8 cellular contexts compared by ENCODE assay signal in the genomic region with DNA sequence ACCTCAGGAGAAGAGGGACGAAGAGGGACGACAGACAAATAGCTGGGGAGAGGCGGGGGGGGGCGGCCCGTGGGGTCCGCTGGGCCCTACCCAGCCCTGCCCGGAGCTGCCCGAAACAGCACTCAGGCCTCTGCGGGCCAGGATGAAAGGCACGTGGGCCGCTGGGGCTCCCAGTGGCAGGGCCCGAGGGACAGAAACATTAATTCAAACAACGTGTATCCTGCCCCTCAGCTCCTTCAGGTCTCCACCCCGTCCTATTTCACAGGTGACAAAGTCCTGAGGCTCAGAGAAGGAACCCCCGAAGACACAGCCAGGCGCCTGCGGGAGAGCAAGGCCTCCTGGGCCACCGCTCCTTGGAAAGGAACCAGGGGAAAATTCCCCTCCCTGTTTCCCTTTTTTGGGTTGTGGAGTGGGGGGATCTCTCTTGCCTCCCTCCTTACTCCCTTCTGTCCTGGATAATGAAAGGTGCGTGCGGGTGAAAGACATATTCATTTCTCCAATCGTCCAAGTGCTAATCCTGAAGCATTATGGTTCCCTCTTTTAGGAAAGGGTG.
DNase-seq lines count a peak whose midpoint lies in the region; ATAC-seq and TF ChIP-seq lines count a peak whose summit lies in the region.

No MANE protein-coding gene starts in this region.

- H3K27ac Mint-ChIP-seq in CD8-positive, alpha-beta T cell = no peak overlapping the region
- no peak overlapping the region; a peak in 1 of 7 replicates for H3K27ac Mint-ChIP-seq in H9
- peak overlapping the region in 1 of 9 donors; percentile 8 for H3K27ac Mint-ChIP-seq in naive thymus-derived CD4-positive, alpha-beta T cell

- H4K91ac ChIP-seq in H9 (ENCODE audit: insufficient read length, low read depth, low read length) = no peak overlapping the region

- no peak overlapping the region for H3K27ac ChIP-seq in CD8-positive, alpha-beta T cell (ENCODE audit: low read depth, low read length)
- no peak overlapping the region for H3K27ac ChIP-seq in H9 (ENCODE audit: insufficient read length, low read depth, low read length)
- no peak overlapping the region for H3K27ac ChIP-seq in naive thymus-derived CD4-positive, alpha-beta T cell (ENCODE audit: low read depth, low read length)

- no peak overlapping the region for H3K23ac ChIP-seq in H9 (ENCODE audit: insufficient read length, low read depth, low read length)

- H3K79me1 ChIP-seq in H9 (ENCODE audit: insufficient read depth, low read depth, low read length, poor library complexity, severe bottlenecking) = no peaks in the 10 kb centered on the region

- peak overlapping the region; percentile 9; the same call in 1 of the 2 replicates for H3K14ac ChIP-seq in H9 (ENCODE audit: insufficient read depth, low read length)

- no peak overlapping the region for H2BK12ac ChIP-seq in H9 (ENCODE audit: insufficient read length, low read depth, low read length)

- no peak overlapping the region for H4K5ac ChIP-seq in H9 (ENCODE audit: insufficient read length, low read depth, low read length)

- DNase-seq in CD8-positive, alpha-beta T cell = no peak
- no peak for DNase-seq in H9
- DNase-seq in astrocyte of the cerebellum (ENCODE audit: low read depth) = no peak
- DNase-seq in naive thymus-derived CD4-positive, alpha-beta T cell = peak in 1 of 9 donors; percentile 2
- no peak for DNase-seq in SW480 (ENCODE audit: low spot score)
- no peak for DNase-seq in COR-L47 (lab: John Stamatoyannopoulos, UW)
- no peak for DNase-seq in Kasumi-1 (lab: John Stamatoyannopoulos, UW)

- H3K4ac ChIP-seq in H9 (ENCODE audit: low read depth, low read length) = no peak overlapping the region

- H3K18ac ChIP-seq in H9 (ENCODE audit: insufficient read length, low read depth, low read length) = no peak overlapping the region

- peaks cover 15% of the 10 kb centered on the region for H3K27me3 Mint-ChIP-seq in CD8-positive, alpha-beta T cell (ENCODE audit: low read depth)
- H3K27me3 Mint-ChIP-seq in H9 (ENCODE audit: low read depth) = peaks cover 36% of the 10 kb centered on the region
- peaks cover 0 to 40% (median 7%) of the 10 kb centered on the region in 5 donors for H3K27me3 Mint-ChIP-seq in naive thymus-derived CD4-positive, alpha-beta T cell

- peak overlapping the region; percentile 86 for H3K4me2 ChIP-seq in H9 (ENCODE audit: insufficient read depth, insufficient read length, low read length)

- no peak overlapping the region for H3T11ph ChIP-seq in H9 (ENCODE audit: low read length)

- H3K9me3 ChIP-seq in CD8-positive, alpha-beta T cell (ENCODE audit: low read length) = no peaks in the 10 kb centered on the region
- no peaks in the 10 kb centered on the region for H3K9me3 ChIP-seq in H9 (ENCODE audit: control insufficient read depth, low read depth, low read length)
- no peaks in the 10 kb centered on the region for H3K9me3 ChIP-seq in naive thymus-derived CD4-positive, alpha-beta T cell (ENCODE audit: control insufficient read depth in 2 of 3, low read length in 3 of 3)

- CTCF ChIA-PET in CD8-positive, alpha-beta T cell (lab: Charles Lee) = interaction anchor here (1.0 kb wide), 1 partner anchor 87 kb away, joined by 3 read pairs; no protein-coding TSS in a partner anchor
- CTCF ChIA-PET in naive thymus-derived CD4-positive, alpha-beta T cell (lab: Charles Lee) = interaction anchor here (1.4 kb wide), 1 partner anchor 14 kb away, joined by 3 read pairs; no protein-coding TSS in a partner anchor

- intact Hi-C loops in CD8-positive, alpha-beta T cell (cut with DNase I, micrococcal nuclease) = loop anchor here in 1 of 2 experiments (2.0 kb wide), 1 partner anchor 126 kb away; no protein-coding TSS in a partner anchor
- intact Hi-C loops in naive thymus-derived CD4-positive, alpha-beta T cell (cut with micrococcal nuclease) = loop anchor here (1.0 to 5.0 kb wide), 5 partner anchors 44 to 126 kb away; no protein-coding TSS in a partner anchor

- H4K20me1 ChIP-seq in H9 (ENCODE audit: control insufficient read depth, insufficient read depth, insufficient read length) = no peaks in the 10 kb centered on the region

- no peaks in the 10 kb centered on the region for H3K36me3 Mint-ChIP-seq in CD8-positive, alpha-beta T cell
- peaks cover 0 to 6% (median 0%) of the 10 kb centered on the region in 3 experiments; a peak in 3 of 7 replicates for H3K36me3 Mint-ChIP-seq in H9 (ENCODE audit: insufficient read depth in 1 of 3, low read depth in 3 of 3)
- H3K36me3 Mint-ChIP-seq in naive thymus-derived CD4-positive, alpha-beta T cell = no peaks in the 10 kb centered on the region

- H3K4me1 Mint-ChIP-seq in CD8-positive, alpha-beta T cell (ENCODE audit: low read depth) = peaks cover 9% of the 10 kb centered on the region
- peaks cover 10 to 13% of the 10 kb centered on the region in 2 experiments; a peak in 3 of 4 replicates for H3K4me1 Mint-ChIP-seq in H9
- H3K4me1 Mint-ChIP-seq in naive thymus-derived CD4-positive, alpha-beta T cell = peaks cover 7 to 24% (median 8%) of the 10 kb centered on the region in 7 donors

- H3K4me1 ChIP-seq in CD8-positive, alpha-beta T cell (ENCODE audit: insufficient read depth, low read length) = peaks cover 8% of the 10 kb centered on the region
- no peaks in the 10 kb centered on the region for H3K4me1 ChIP-seq in H9 (ENCODE audit: insufficient read depth, low read length)
- H3K4me1 ChIP-seq in naive thymus-derived CD4-positive, alpha-beta T cell (ENCODE audit: control insufficient read depth in 2 of 2, insufficient read depth in 2 of 2, low read length in 2 of 2) = peaks cover 3 to 4% of the 10 kb centered on the region in 2 donors

- H2BK5ac ChIP-seq in H9 (ENCODE audit: insufficient read length, low read length) = no peak overlapping the region

- no peaks in the 10 kb centered on the region for H3K79me2 ChIP-seq in H9 (ENCODE audit: insufficient read depth, low read length)

- no peaks in the 10 kb centered on the region for H3K36me3 ChIP-seq in CD8-positive, alpha-beta T cell (ENCODE audit: insufficient read depth, low read length)
- no peaks in the 10 kb centered on the region for H3K36me3 ChIP-seq in naive thymus-derived CD4-positive, alpha-beta T cell (ENCODE audit: control insufficient read depth in 2 of 3, insufficient read depth in 3 of 3, low read length in 3 of 3)

- H2BK20ac ChIP-seq in H9 (ENCODE audit: low read depth, low read length, poor library complexity, severe bottlenecking) = no peak overlapping the region

- peak overlapping the region; percentile 59 for H3K4me3 ChIP-seq in CD8-positive, alpha-beta T cell (ENCODE audit: low read depth, low read length)
- peak overlapping the region; percentile 45 for H3K4me3 ChIP-seq in astrocyte of the cerebellum (ENCODE audit: low read depth, low read length)
- H3K4me3 ChIP-seq in naive thymus-derived CD4-positive, alpha-beta T cell (ENCODE audit: low read length) = peak overlapping the region; percentile 47

- H3K23me2 ChIP-seq in H9 (ENCODE audit: insufficient read length, low read depth, low read length, poor library complexity, severe bottlenecking) = peaks cover 5% of the 10 kb centered on the region

- H2AFZ ChIP-seq in H9 (ENCODE audit: low read length) = no peak overlapping the region

- no peak overlapping the region for H4K8ac ChIP-seq in H9 (replicated peaks; ENCODE audit: insufficient read length, low read depth, low read length)

- POLR2A ChIA-PET in CD8-positive, alpha-beta T cell (lab: Charles Lee) = no interaction called here
- POLR2A ChIA-PET in naive thymus-derived CD4-positive, alpha-beta T cell (lab: Charles Lee) = interaction anchor here (0.5 to 1.9 kb wide), 3 partner anchors 72 to 521 kb away, joined by 3 to 4 read pairs (median 3); a partner anchor contains a TSS

- peak overlapping the region; percentile 74 for H3K4me3 Mint-ChIP-seq in CD8-positive, alpha-beta T cell
- H3K4me3 Mint-ChIP-seq in H9 = peak overlapping the region; percentile 82 to 86
- H3K4me3 Mint-ChIP-seq in naive thymus-derived CD4-positive, alpha-beta T cell = peak overlapping the region; percentile 16 to 95 (median 90)

- no peak overlapping the region for H2BK15ac ChIP-seq in H9 (ENCODE audit: low read depth, low read length)

- no CpG with 5 or more reads among the region's 21 CpGs for WGBS in H9 (ENCODE audit: extremely low coverage, insufficient read length, low lambda C conversion rate)

- H3K56ac ChIP-seq in H9 (ENCODE audit: insufficient read length, low read depth, low read length) = no peak overlapping the region

- no peaks in the 10 kb centered on the region for H3K9me3 Mint-ChIP-seq in CD8-positive, alpha-beta T cell
- peaks cover 5 to 6% of the 10 kb centered on the region in 2 experiments; a peak in 3 of 5 replicates for H3K9me3 Mint-ChIP-seq in H9
- H3K9me3 Mint-ChIP-seq in naive thymus-derived CD4-positive, alpha-beta T cell = no peaks in the 10 kb centered on the region

- in situ Hi-C loops in astrocyte of the cerebellum (cut with HindIII; ENCODE audit: low sequenced_read_pairs) = no loop called here

- no peak overlapping the region for H2AK5ac ChIP-seq in H9 (ENCODE audit: insufficient read length, low read length)

- no peak for TF ChIP-seq CTCF in CD8-positive, alpha-beta T cell (IDR thresholded peaks at IDR 0.05)
- TF ChIP-seq CTCF in H9 (conservative IDR thresholded peaks at IDR 0.05) (no peak), astrocyte of the cerebellum (IDR thresholded peaks at IDR 0.05; ENCODE audit: low read depth, low read length, missing control alignments) (no peak)

- ATAC-seq in CD8-positive, alpha-beta T cell = no peak
- ATAC-seq in naive thymus-derived CD4-positive, alpha-beta T cell = no peak
- ATAC-seq in HG03521 (IDR thresholded peaks at IDR 0.05; ENCODE audit: unreplicated experiment) = no peak

- no peak overlapping the region for H3K9ac ChIP-seq in H9 (ENCODE audit: extremely low read depth, insufficient read length, low read length)

- H3K27me3 ChIP-seq in CD8-positive, alpha-beta T cell (ENCODE audit: insufficient read depth, low read length) = peaks cover 9% of the 10 kb centered on the region
- no peaks in the 10 kb centered on the region for H3K27me3 ChIP-seq in H9 (ENCODE audit: insufficient read depth, low read length)
- no peaks in the 10 kb centered on the region for H3K27me3 ChIP-seq in naive thymus-derived CD4-positive, alpha-beta T cell (ENCODE audit: control insufficient read depth in 2 of 2, insufficient read depth in 2 of 2, low read length in 2 of 2)

- no peak overlapping the region for H2BK120ac ChIP-seq in H9 (ENCODE audit: low read depth, low read length, poor library complexity, severe bottlenecking)
